ENCODE assay signal across 23 cellular contexts in the genomic region with DNA sequence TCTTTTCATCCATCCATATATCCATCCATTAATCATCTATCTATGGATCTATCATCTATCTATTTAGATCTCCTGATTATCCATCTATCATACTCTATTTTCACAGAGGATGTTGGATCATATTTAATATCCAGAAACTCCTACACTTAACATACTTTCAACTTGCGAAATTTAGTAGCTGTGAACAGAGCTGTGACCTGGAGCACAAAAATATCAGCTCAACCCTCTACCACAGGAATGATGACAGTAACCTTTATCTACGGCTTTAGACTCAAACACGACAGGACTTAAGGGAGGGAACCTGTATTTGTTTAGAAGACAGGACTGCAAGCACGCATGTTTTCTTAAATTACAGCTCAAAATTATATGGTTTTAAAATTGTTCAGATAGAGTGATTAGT.
"Had no signal": no experiment of that assay in that cellular context is flagged by ENCODE, and none has a peak within 500 bp of the region (broad histone marks: within the 10 kb centered on the region; RNA-seq: fewer than 3 reads in every experiment).

No MANE protein-coding gene starts in this region.

- ATAC-seq: activated CD4-positive, alpha-beta T cell treated with anti-CD3 and anti-CD28 coated beads for 36 hours; activated T-cell treated with anti-CD3 and anti-CD28 coated beads, Interleukin-2, amount 50 U/mL, for 72 hours had no signal

- H3K27me3 ChIP-seq: breast epithelium had no signal

- DNase-seq: activated CD4-positive, alpha-beta memory T cell treated with anti-CD3 and anti-CD28 coated beads, Interleukin-2, amount 10 ng/mL, durations not matched to agents 7 days and 5 days; activated CD4-positive, alpha-beta T cell treated with anti-CD3 and anti-CD28 coated beads for 36 hours; activated CD4-positive, alpha-beta T cell treated with anti-CD3 and anti-CD28 coated beads, Interleukin-2, amount 50 U/mL, for 1 hour; activated CD4-positive, CD25-positive, alpha-beta regulatory T cell; activated gamma-delta T cell treated with Interleukin-2 at 50 U/mL for 16 hours; activated naive CD4-positive, alpha-beta T cell treated with anti-CD3 and anti-CD28 coated beads, Interleukin-2, amount 10 ng/mL, durations not matched to agents 7 days and 5 days; activated naive CD8-positive, alpha-beta T cell treated with anti-CD3 and anti-CD28 coated beads for 36 hours; activated T-cell treated with anti-CD3 and anti-CD28 coated beads, Interleukin-2, amount 50 U/mL, for 72 hours; anterior cingulate cortex; caudate nucleus; Kasumi-1; KBM-7; NCI-H1105 treated with DMSO at 0.1 percent for 48 hours; NCI-H1436 treated with DMSO at 0.1 percent for 48 hours; NCI-H187; NCI-H2081; NCI-H446 treated with DMSO at 0.1 percent for 48 hours; NCI-H526 treated with DMSO at 0.1 percent for 48 hours; NCI-H82; SIG-M5; T-helper 1 cell had no signal

- H3K36me3 ChIP-seq: breast epithelium had no signal

- H3K4me1 ChIP-seq: breast epithelium had no signal

- H3K4me3 ChIP-seq: breast epithelium had no signal

- H3K9me3 ChIP-seq: breast epithelium had no signal

- H3K27ac ChIP-seq: VCaP had no signal
